13 cellular contexts compared by ENCODE assay signal in the genomic region with DNA sequence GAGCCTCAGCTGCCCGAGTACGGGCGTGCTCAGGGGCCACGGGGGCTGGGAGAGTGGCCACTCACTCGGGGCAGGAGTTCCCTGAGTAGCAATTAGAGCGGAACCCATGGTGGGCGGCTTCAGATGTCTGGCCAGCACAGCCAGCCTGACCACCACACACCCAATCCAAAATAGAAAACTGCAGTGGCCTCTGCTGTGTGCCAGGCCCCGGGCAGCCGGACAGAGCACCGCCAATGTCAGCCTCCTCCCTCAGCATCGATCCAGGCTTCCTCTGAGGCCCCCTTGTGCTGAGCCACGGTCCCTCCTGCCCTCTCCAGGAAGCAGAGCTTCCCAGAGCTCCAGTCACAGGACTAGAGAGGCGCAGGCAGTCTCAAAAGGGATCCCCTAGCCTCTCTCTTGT. TPM values are rescaled to one million over a fixed set of nuclear protein-coding genes. Genes with fewer than 3 reads are reported as not detected.
DNase-seq lines count a peak whose midpoint lies in the region; ATAC-seq and TF ChIP-seq lines count a peak whose summit lies in the region.
"Had no signal": no experiment of that assay in that cellular context is flagged by ENCODE, and none has a peak within 500 bp of the region (broad histone marks: within the 10 kb centered on the region; RNA-seq: fewer than 3 reads in every experiment).

No MANE protein-coding gene starts in this region.

- peak overlapping the region; percentile 93 for H3K4me2 ChIP-seq in smooth muscle cell
- H3K4me2 ChIP-seq: KMS-11 had no signal

- H2AFZ ChIP-seq in smooth muscle cell (ENCODE audit: low read depth): no peak overlapping the region

- in situ Hi-C loops in astrocyte of the spinal cord (cut with HindIII; ENCODE audit: low sequenced_read_pairs): no loop called here

- peak; percentile 44 for TF ChIP-seq CTCF in astrocyte of the spinal cord (IDR thresholded peaks at IDR 0.05; ENCODE audit: low read depth, low read length)
- no peak for TF ChIP-seq CTCF in smooth muscle cell (IDR thresholded peaks at IDR 0.05; ENCODE audit: borderline replicate concordance, insufficient read depth, poor library complexity, severe bottlenecking)

- H3F3A ChIP-seq in smooth muscle cell (ENCODE audit: low read depth): no peaks in the 10 kb centered on the region

- H3K9me3 ChIP-seq in smooth muscle cell (replicated peaks; ENCODE audit: low read depth): no peaks in the 10 kb centered on the region
- H3K9me3 ChIP-seq: mucosa of descending colon had no signal

- H3K79me2 ChIP-seq in smooth muscle cell (ENCODE audit: low read depth): no peaks in the 10 kb centered on the region

- no peak overlapping the region for H3K4me3 ChIP-seq in astrocyte of the spinal cord (ENCODE audit: low read depth, low read length)
- H3K4me3 ChIP-seq in smooth muscle cell: no peak overlapping the region
- H3K4me3 ChIP-seq: mucosa of descending colon had no signal

- ATAC-seq in HG03097 (IDR thresholded peaks at IDR 0.05; ENCODE audit: low FRiP score, unreplicated experiment) (no peak), HG02610 (IDR thresholded peaks at IDR 0.05; ENCODE audit: unreplicated experiment) (no peak)
- ATAC-seq: mucosa of descending colon had no signal

- H3K27me3 ChIP-seq in smooth muscle cell (ENCODE audit: low read depth): peaks cover 19% of the 10 kb centered on the region

- H3K9ac ChIP-seq in smooth muscle cell (ENCODE audit: low read depth): no peak overlapping the region
- H3K9ac ChIP-seq: KMS-11 had no signal

- H3K27ac ChIP-seq in smooth muscle cell (ENCODE audit: low read depth): no peak overlapping the region
- H3K27ac ChIP-seq: KMS-11 had no signal

- DNase-seq in ELF-1 (ENCODE audit: low read depth, low spot score): peak; percentile 59
- DNase-seq in astrocyte of the spinal cord (ENCODE audit: low read depth, low spot score): no peak
- DNase-seq in islet precursor cell: peak; percentile 65
- DNase-seq in smooth muscle cell (lab: John Stamatoyannopoulos, UW; ENCODE audit: unreplicated experiment): no peak
- no peak for DNase-seq in NCI-H345 (lab: John Stamatoyannopoulos, UW)
- DNase-seq in medulla oblongata (ENCODE audit: extremely low spot score): no peak
- DNase-seq: activated gamma-delta T cell treated with Interleukin-2 at 50 U/mL for 16 hours; effector CD8-positive, alpha-beta T cell; NCI-H774 had no signal

- WGBS in smooth muscle cell (ENCODE audit: low lambda C conversion rate): 54% methylated on average over 13 of the region's 13 CpGs

- H4K20me1 ChIP-seq in smooth muscle cell (ENCODE audit: low read depth): peaks cover 56% of the 10 kb centered on the region

- no peaks in the 10 kb centered on the region for H3K36me3 ChIP-seq in smooth muscle cell (ENCODE audit: low read depth)

- peaks cover 12% of the 10 kb centered on the region for H3K4me1 ChIP-seq in smooth muscle cell (ENCODE audit: low read depth)

RNA-seq across cellular contexts. Expression of a gene that starts 2.7 kb away (rescaled TPM):
- 22.8 and 32.0 TPM in 2 replicates for total RNA-seq in smooth muscle cell
- 25.3 and 37.5 TPM in 2 replicates for polyA plus RNA-seq in smooth muscle cell

Comparison
In these comparisons a context has a peak if more than half of its experiments do, and no peak if none do; other contexts are left out.
1. DNase-seq: peak in ELF-1 (single experiment) and islet precursor cell (single experiment); none in astrocyte of the spinal cord (single experiment), smooth muscle cell (single experiment), NCI-H345 (single experiment) and medulla oblongata (single experiment).